In the genomic region with DNA sequence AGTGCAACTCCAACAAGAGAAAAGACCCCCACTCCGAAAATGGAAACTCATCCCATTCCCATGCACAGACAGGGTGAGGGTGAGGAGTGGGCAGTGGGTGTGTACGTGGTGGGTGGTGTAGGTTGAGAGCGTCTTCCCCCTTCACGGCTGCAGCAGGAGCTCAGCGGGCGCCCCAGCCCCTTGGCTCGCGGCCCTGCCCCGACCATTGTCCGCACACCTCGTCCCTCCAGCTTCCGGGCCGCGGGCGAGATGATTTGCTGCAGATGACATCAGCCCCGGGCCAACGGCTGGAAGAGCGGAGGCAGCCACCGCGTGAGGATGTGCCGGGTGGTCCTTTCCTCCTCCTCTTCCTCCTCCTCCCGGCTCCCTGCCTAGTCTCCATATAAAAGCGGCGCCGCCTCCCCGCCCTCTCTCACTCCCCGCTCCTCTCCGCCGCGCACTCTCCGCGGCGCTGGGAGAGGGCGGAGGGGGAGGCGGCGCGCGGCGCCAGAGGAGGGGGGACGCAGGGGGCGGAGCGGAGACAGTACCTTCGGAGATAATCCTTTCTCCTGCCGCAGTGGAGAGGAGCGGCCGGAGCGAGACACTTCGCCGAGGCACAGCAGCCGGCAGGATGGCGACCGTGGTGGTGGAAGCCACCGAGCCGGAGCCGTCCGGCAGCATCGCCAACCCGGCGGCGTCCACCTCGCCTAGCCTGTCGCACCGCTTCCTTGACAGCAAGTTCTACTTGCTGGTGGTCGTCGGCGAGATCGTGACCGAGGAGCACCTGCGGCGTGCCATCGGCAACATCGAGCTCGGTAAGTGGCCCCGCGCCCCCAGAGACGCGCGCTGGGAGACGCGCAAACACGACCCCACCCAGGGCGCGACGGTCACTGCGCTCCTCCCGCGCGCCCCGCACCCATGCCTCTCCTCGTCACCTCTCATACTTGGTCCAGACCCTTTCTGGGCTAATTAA, we compare ENCODE assay signal across 1 cellular context.
TF ChIP-seq lines count a peak whose summit lies in the region.

Gene MAP1B, plus strand, starts transcription at position 554 of the 952 bp plus-strand sequence. Its CDS starts 57 bp downstream, at position 611.

TF ChIP-seq in K562, 482 proteins besides CTCF, POLR2A, EP300 and RAD21 (continued from another document and continues in another):
- peak; percentile 81 for TF ChIP-seq ATF2 (CRISPR knock-in tag; IDR thresholded peaks at IDR 0.05)
- peak; percentile 61 for TF ChIP-seq TFAP4 (CRISPR knock-in tag; IDR thresholded peaks at IDR 0.05; ENCODE audit: borderline replicate concordance)
- TF ChIP-seq ZNF589 (CRISPR knock-in tag; IDR thresholded peaks at IDR 0.05; ENCODE audit: low read depth) = no peak; the same call in 1 of the 2 replicates
- TF ChIP-seq, protein P1, sequence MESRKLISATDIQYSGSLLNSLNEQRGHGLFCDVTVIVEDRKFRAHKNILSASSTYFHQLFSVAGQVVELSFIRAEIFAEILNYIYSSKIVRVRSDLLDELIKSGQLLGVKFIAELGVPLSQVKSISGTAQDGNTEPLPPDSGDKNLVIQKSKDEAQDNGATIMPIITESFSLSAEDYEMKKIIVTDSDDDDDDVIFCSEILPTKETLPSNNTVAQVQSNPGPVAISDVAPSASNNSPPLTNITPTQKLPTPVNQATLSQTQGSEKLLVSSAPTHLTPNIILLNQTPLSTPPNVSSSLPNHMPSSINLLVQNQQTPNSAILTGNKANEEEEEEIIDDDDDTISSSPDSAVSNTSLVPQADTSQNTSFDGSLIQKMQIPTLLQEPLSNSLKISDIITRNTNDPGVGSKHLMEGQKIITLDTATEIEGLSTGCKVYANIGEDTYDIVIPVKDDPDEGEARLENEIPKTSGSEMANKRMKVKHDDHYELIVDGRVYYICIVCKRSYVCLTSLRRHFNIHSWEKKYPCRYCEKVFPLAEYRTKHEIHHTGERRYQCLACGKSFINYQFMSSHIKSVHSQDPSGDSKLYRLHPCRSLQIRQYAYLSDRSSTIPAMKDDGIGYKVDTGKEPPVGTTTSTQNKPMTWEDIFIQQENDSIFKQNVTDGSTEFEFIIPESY (CRISPR knock-in tag; IDR thresholded peaks at IDR 0.05) = no peak
- 0 out of 2 replicates have a peak, but pooled peaks have one; percentile 58 for TF ChIP-seq NFXL1 (CRISPR knock-in tag; IDR thresholded peaks at IDR 0.05)
- no peak for TF ChIP-seq PHF20 (IDR thresholded peaks at IDR 0.05; ENCODE audit: partially characterized antibody)
- no peak for TF ChIP-seq MBD2 (IDR thresholded peaks at IDR 0.05; ENCODE audit: borderline replicate concordance, low read depth)
- TF ChIP-seq POLR2H (tag; IDR thresholded peaks at IDR 0.05; ENCODE audit: low read depth) = peak; percentile 88
- TF ChIP-seq NR4A1 (CRISPR knock-in tag; IDR thresholded peaks at IDR 0.05) = peak; percentile 70; the same call in 1 of the 2 replicates
- TF ChIP-seq NR4A1 (tag; IDR thresholded peaks at IDR 0.05) = no peak
- peak; percentile 74; the same call in 1 of the 2 replicates for TF ChIP-seq ZNF282 (CRISPR knock-in tag; IDR thresholded peaks at IDR 0.05)
- TF ChIP-seq ZFP1 (CRISPR knock-in tag; IDR thresholded peaks at IDR 0.05) = no peak
- TF ChIP-seq ETV5 (CRISPR knock-in tag; IDR thresholded peaks at IDR 0.05; ENCODE audit: low read depth) = peak; percentile 68; the same call in 1 of the 2 replicates
- no peak for TF ChIP-seq ERF (CRISPR knock-in tag; IDR thresholded peaks at IDR 0.05)
- peak; percentile 91; the same call in 1 of the 2 replicates for TF ChIP-seq KAT7 (CRISPR knock-in tag; IDR thresholded peaks at IDR 0.05; ENCODE audit: borderline replicate concordance)
- TF ChIP-seq MGA (IDR thresholded peaks at IDR 0.05) = peak; percentile 66
- no peak for TF ChIP-seq E4F1 (CRISPR knock-in tag; IDR thresholded peaks at IDR 0.05; ENCODE audit: borderline replicate concordance)
- TF ChIP-seq EGR1 (conservative IDR thresholded peaks at IDR 0.05) = peak; percentile 57
- TF ChIP-seq ZFX (CRISPR knock-in tag; IDR thresholded peaks at IDR 0.05) = peak; percentile 59
- TF ChIP-seq, protein P2, sequence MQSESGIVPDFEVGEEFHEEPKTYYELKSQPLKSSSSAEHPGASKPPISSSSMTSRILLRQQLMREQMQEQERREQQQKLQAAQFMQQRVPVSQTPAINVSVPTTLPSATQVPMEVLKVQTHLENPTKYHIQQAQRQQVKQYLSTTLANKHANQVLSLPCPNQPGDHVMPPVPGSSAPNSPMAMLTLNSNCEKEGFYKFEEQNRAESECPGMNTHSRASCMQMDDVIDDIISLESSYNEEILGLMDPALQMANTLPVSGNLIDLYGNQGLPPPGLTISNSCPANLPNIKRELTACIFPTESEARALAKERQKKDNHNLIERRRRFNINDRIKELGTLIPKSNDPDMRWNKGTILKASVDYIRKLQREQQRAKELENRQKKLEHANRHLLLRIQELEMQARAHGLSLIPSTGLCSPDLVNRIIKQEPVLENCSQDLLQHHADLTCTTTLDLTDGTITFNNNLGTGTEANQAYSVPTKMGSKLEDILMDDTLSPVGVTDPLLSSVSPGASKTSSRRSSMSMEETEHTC (IDR thresholded peaks at IDR 0.05) = no peak
- TF ChIP-seq DNMT1 (IDR thresholded peaks at IDR 0.05) = no peak
- TF ChIP-seq CCNT2 (IDR thresholded peaks at IDR 0.05; ENCODE audit: borderline replicate concordance, extremely low read depth, insufficient read length, low read depth, low read length) = peak; percentile 21
- no peak for TF ChIP-seq CHD1 (IDR thresholded peaks at IDR 0.05; ENCODE audit: low read length)
- TF ChIP-seq, protein P3, sequence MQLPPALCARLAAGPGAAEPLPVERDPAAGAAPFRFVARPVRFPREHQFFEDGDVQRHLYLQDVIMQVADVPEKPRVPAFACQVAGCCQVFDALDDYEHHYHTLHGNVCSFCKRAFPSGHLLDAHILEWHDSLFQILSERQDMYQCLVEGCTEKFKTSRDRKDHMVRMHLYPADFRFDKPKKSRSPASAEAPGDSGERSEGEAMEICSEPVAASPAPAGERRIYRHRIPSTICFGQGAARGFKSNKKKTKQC (CRISPR knock-in tag; IDR thresholded peaks at IDR 0.05) = no peak
- no peak for TF ChIP-seq MCM5 (IDR thresholded peaks at IDR 0.05; ENCODE audit: low read depth)
- peak; percentile 97 for TF ChIP-seq RBFOX2 (IDR thresholded peaks at IDR 0.05; ENCODE audit: low read depth, low read length)
- peak; percentile 73 for TF ChIP-seq GABPB1 (CRISPR knock-in tag; IDR thresholded peaks at IDR 0.05)
- TF ChIP-seq HOMEZ (CRISPR knock-in tag; IDR thresholded peaks at IDR 0.05) = peak; percentile 31; the same call in 1 of the 2 replicates
- TF ChIP-seq HDAC8 (tag; IDR thresholded peaks at IDR 0.05) = 0 out of 2 replicates have a peak, but pooled peaks have one; percentile 59
- TF ChIP-seq CTBP1 (IDR thresholded peaks at IDR 0.05; ENCODE audit: borderline replicate concordance) = peak; percentile 93
